ENCODE assay signal across 13 cellular contexts in genomic region chr7:51324206-51324884, GRCh38. TPM values are rescaled to one million over a fixed set of nuclear protein-coding genes. Genes with fewer than 3 reads are reported as not detected.
A peak's percentile ranks its signal among the peaks of the same experiment; 100 is the strongest.
DNase-seq lines count a peak whose midpoint lies in the region; ATAC-seq, FAIRE-seq and TF ChIP-seq lines count a peak whose summit lies in the region.
"Had no signal": no experiment of that assay in that cellular context is flagged by ENCODE, and none has a peak within 500 bp of the region (broad histone marks: within the 10 kb centered on the region; RNA-seq: fewer than 3 reads in every experiment).

No MANE protein-coding gene starts in this region.

- peaks cover 2 to 13% of the 10 kb centered on the region in 2 experiments; a peak in 3 of 4 replicates for H3K79me2 ChIP-seq in H1 (ENCODE audit: control insufficient read depth in 1 of 2, insufficient read depth in 2 of 2, low read length in 2 of 2)

- peak overlapping the region; percentile 29 for H2AK5ac ChIP-seq in H1 (ENCODE audit: low read depth, low read length)

- H3K23ac ChIP-seq in H1 (ENCODE audit: insufficient read length), result no peak overlapping the region

- peak overlapping the region; percentile 9 for H4K91ac ChIP-seq in H1 (replicated peaks; ENCODE audit: insufficient read length, low read length)

- CTCF ChIA-PET in HEK293 (lab: Yijun Ruan, JAX) (interaction anchor here (0.6 to 0.9 kb wide), 2 partner anchors 27 to 139 kb away, joined by 3 to 4 read pairs; no protein-coding TSS in a partner anchor), H1 (lab: Charles Lee; ENCODE audit: partially characterized antibody) (interaction anchor here (0.6 to 6.4 kb wide), 7 partner anchors 15 to 163 kb away, joined by 3 to 42 read pairs (median 6); no protein-coding TSS in a partner anchor)

- TF ChIP-seq CTCF in HEK293 (tag by site-specific recombination; IDR thresholded peaks at IDR 0.05), result no peak
- no peak for TF ChIP-seq CTCF in H1 (IDR thresholded peaks at IDR 0.05; ENCODE audit: control extremely low read depth in 1 of 3, insufficient read depth in 1 of 3, low read depth in 1 of 3, low read length in 3 of 3)

- TF ChIP-seq RAD21 in H1 (IDR thresholded peaks at IDR 0.05 in 1 of 2, conservative IDR thresholded peaks at IDR 0.05 in 1 of 2; ENCODE audit: low read depth in 2 of 2, low read length in 2 of 2), result no peak

- TF ChIP-seq EP300 in H1 (IDR thresholded peaks at IDR 0.05; ENCODE audit: borderline replicate concordance in 1 of 2, low read depth in 2 of 2, low read length in 2 of 2), result no peak

- peak overlapping the region; percentile 97 for H2BK12ac ChIP-seq in H1 (ENCODE audit: low read depth, low read length)

- no peaks in the 10 kb centered on the region for H4K20me1 ChIP-seq in H1 (replicated peaks in 1 of 2; ENCODE audit: control insufficient read depth in 1 of 2, insufficient read depth in 2 of 2, low read length in 2 of 2)

- H2BK15ac ChIP-seq in H1 (ENCODE audit: low read length), result peak overlapping the region; percentile 4

- peaks cover 0 to 3% (median 0%) of the 10 kb centered on the region in 4 experiments; a peak in 1 of 7 replicates for H3K27me3 ChIP-seq in H1 (replicated peaks in 1 of 4; ENCODE audit: control insufficient read depth in 3 of 4, extremely low read depth in 1 of 4, insufficient read depth in 3 of 4, low read length in 3 of 4)

- peak overlapping the region; percentile 7 for H3K4ac ChIP-seq in H1 (replicated peaks; ENCODE audit: insufficient read length, low read depth, low read length)

- peak overlapping the region; percentile 63 for H3K18ac ChIP-seq in H1 (ENCODE audit: extremely low read depth, low read length)

- 0 out of 2 replicates have a peak, but pooled peaks cover 2% of the 10 kb centered on the region for H3K79me1 ChIP-seq in H1 (ENCODE audit: low read depth, low read length)

- POLR2A ChIA-PET in HEK293 (lab: Yijun Ruan, JAX) (no interaction called here), H1 (lab: Charles Lee; ENCODE audit: partially characterized antibody) (interaction anchor here (5.4 to 10.4 kb wide), 2 partner anchors 12 to 19 kb away, joined by 98 to 117 read pairs; no protein-coding TSS in a partner anchor)

- no peak for TF ChIP-seq POLR2A in H1 (IDR thresholded peaks at IDR 0.05; ENCODE audit: control extremely low read depth in 1 of 2, low read depth in 2 of 2, low read length in 2 of 2)

- no peak overlapping the region for H2AFZ ChIP-seq in H1 (ENCODE audit: low read length)

- H3K23me2 ChIP-seq in H1 (ENCODE audit: low read depth, low read length), result peaks cover 6% of the 10 kb centered on the region; the same call in 1 of the 2 replicates

- DNase-seq in NCI-H226 (peak; percentile 84), H1 (ENCODE audit: low read depth in 1 of 2, low spot score in 2 of 2) (peak in 1 of 2 experiments; percentile 37), occipital lobe (lab: John Stamatoyannopoulos, UW) (peak; percentile 59), hypothalamus (lab: John Stamatoyannopoulos, UW) (no peak), LoVo (ENCODE audit: low spot score) (no peak)
- DNase-seq: NCI-H146; stimulated activated CD4-positive, alpha-beta T cell treated with anti-CD3 and anti-CD28 coated beads, Interleukin-12 subunit alpha, Interleukin-12 subunit beta, amount 100 ng/mL, for 4 hours had no signal

- no peak for FAIRE-seq in H1 (lab: Jason Lieb, UNC)
- FAIRE-seq: islet of Langerhans had no signal

- H3K27ac ChIP-seq in HEK293 (ENCODE audit: extremely low read depth, low read depth, low read length) (no peak overlapping the region), H1 (ENCODE audit: low read depth, low read length) (no peak overlapping the region)

- H3K36me3 ChIP-seq in HEK293 (ENCODE audit: control insufficient read depth in 2 of 2, insufficient read depth in 1 of 2, low read length in 2 of 2) (no peaks in the 10 kb centered on the region), H1 (ENCODE audit: control insufficient read depth in 2 of 4, insufficient read depth in 4 of 4, low read length in 3 of 4) (no peaks in the 10 kb centered on the region)

- 0 out of 2 replicates have a peak overlapping the region, but pooled peaks have one; percentile 39 for H4K8ac ChIP-seq in H1 (ENCODE audit: extremely low read depth, insufficient read depth, low read length)

- no peak overlapping the region for H3K4me3 ChIP-seq in HEK293 (ENCODE audit: low read depth, low read length)
- no peak overlapping the region for H3K4me3 ChIP-seq in H1 (ENCODE audit: extremely low read depth in 1 of 4, insufficient read depth in 2 of 4, low read depth in 3 of 4, low read length in 4 of 4)

- 87% methylated on average over 11 of the region's 11 CpGs; no CpG with 5 or more reads in 1 of the 2 experiments for WGBS in H1 (ENCODE audit: extremely low coverage in 1 of 2, insufficient coverage in 1 of 2, insufficient read length in 1 of 2, insufficient replicate concordance in 2 of 2, low coverage in 1 of 2, low lambda C conversion rate in 2 of 2, missing lambda C conversion rate in 1 of 2), 2 experiments

- H2BK20ac ChIP-seq in H1 (ENCODE audit: low read length), result peak overlapping the region; percentile 96

- H3K14ac ChIP-seq in H1 (ENCODE audit: insufficient read length), result no peak overlapping the region

- H3K9me3 ChIP-seq in HEK293 (ENCODE audit: control insufficient read depth, insufficient read depth, low read depth, low read length) (no peaks in the 10 kb centered on the region), H1 (ENCODE audit: insufficient read depth in 2 of 2, low read depth in 1 of 2, low read length in 1 of 2) (no peaks in the 10 kb centered on the region)

- peak overlapping the region; percentile 96; the same call in 1 of the 2 replicates for H2BK5ac ChIP-seq in H1 (ENCODE audit: low read depth, low read length)

- ATAC-seq in HG03280 (IDR thresholded peaks at IDR 0.05; ENCODE audit: unreplicated experiment) (no peak), GM21515 (IDR thresholded peaks at IDR 0.05; ENCODE audit: unreplicated experiment) (no peak)
- ATAC-seq: Panc1 had no signal

- H4K5ac ChIP-seq in H1 (ENCODE audit: insufficient read length, low read depth, low read length), result peak overlapping the region; percentile 42

- no peak overlapping the region for H3K56ac ChIP-seq in H1 (replicated peaks; ENCODE audit: insufficient read length, low read depth, low read length)

- no peak overlapping the region for H3K9ac ChIP-seq in H1 (replicated peaks in 1 of 4; ENCODE audit: extremely low read depth in 1 of 4, low read depth in 3 of 4, low read length in 3 of 4)

- peak overlapping the region; percentile 8 for H2BK120ac ChIP-seq in H1 (replicated peaks; ENCODE audit: low read depth, low read length)

- H3K4me1 ChIP-seq in HEK293 (ENCODE audit: control insufficient read depth, insufficient read depth, low read length) (peaks cover 3% of the 10 kb centered on the region; the same call in 1 of the 2 replicates), H1 (replicated peaks in 1 of 4; ENCODE audit: control insufficient read depth in 3 of 4, insufficient read depth in 4 of 4, low read length in 3 of 4) (peaks cover 17 to 40% (median 32%) of the 10 kb centered on the region in 4 experiments)

- no peak overlapping the region for H3K4me2 ChIP-seq in H1 (ENCODE audit: insufficient read depth in 1 of 2, low read depth in 2 of 2, low read length in 2 of 2)

TF ChIP-seq in HEK293, 187 proteins besides CTCF, POLR2A, EP300 and RAD21 (continues in another document):
- TF ChIP-seq ZNF645 (tag by site-specific recombination; IDR thresholded peaks at IDR 0.05) (no peak), EGR2 (tag by site-specific recombination; IDR thresholded peaks at IDR 0.05; ENCODE audit: low read depth) (peak; percentile 93), ZFP37 (tag by site-specific recombination; IDR thresholded peaks at IDR 0.05) (no peak)

TF ChIP-seq in H1, 55 proteins besides CTCF, POLR2A, EP300 and RAD21:
- TF ChIP-seq TEAD4 (IDR thresholded peaks at IDR 0.05; ENCODE audit: low read depth, low read length), result no peak
- TF ChIP-seq CEBPB (IDR thresholded peaks at IDR 0.05; ENCODE audit: low read depth, low read length), result peak; percentile 53; the same call in 1 of the 2 replicates

RNA-seq across cellular contexts. Expression of gene COBL, which starts 7.7 kb away (rescaled TPM):
- total RNA-seq in H1 (2021; fragmentation: NEBNext Ultra II Directional; extraction: Animal tissue kit (Norgen Biotek cat#: 25700)), result 36.5 and 40.4 TPM in 2 replicates
- polyA plus RNA-seq in H1 (2011; rRNA removed), result 13.8 and 20.3 TPM in 2 replicates
- polyA plus RNA-seq in H1 (2011; cell fraction: cytosol; rRNA removed), result 20.7 TPM
- 44.2 TPM for polyA plus RNA-seq in H1 (2011; cell fraction: nucleus; rRNA removed)
- 24.1 to 31.8 TPM (median 27.2 TPM) in 4 replicates for polyA plus RNA-seq in H1 (2012, experiment 1 of 2)
- polyA plus RNA-seq in H1 (2012, experiment 2 of 2), result 7.2 TPM
- 17.9 TPM for polyA plus RNA-seq in H1 (2013, experiment 1 of 2)
- polyA plus RNA-seq in H1 (2013, experiment 2 of 2), result 15.9 TPM
- 40.8 and 57.2 TPM in 2 replicates for polyA minus RNA-seq in H1 (2011; rRNA and poly(A)+ RNA removed)
- 26.1 TPM for polyA minus RNA-seq in H1 (2011; cell fraction: cytosol; rRNA and poly(A)+ RNA removed)
- 66.4 TPM for polyA minus RNA-seq in H1 (2011; cell fraction: nucleus; rRNA and poly(A)+ RNA removed)
- 6.4 TPM for total RNA-seq in occipital lobe
- polyA plus RNA-seq: CD14-positive monocyte had no signal

Comparison
In these comparisons a context has a peak if more than half of its experiments do, and no peak if none do; other contexts are left out.
1. DNase-seq: peak in NCI-H226 (single experiment) and occipital lobe (single experiment); none in hypothalamus (0 of 51) and LoVo (single experiment).